In the genomic region with DNA sequence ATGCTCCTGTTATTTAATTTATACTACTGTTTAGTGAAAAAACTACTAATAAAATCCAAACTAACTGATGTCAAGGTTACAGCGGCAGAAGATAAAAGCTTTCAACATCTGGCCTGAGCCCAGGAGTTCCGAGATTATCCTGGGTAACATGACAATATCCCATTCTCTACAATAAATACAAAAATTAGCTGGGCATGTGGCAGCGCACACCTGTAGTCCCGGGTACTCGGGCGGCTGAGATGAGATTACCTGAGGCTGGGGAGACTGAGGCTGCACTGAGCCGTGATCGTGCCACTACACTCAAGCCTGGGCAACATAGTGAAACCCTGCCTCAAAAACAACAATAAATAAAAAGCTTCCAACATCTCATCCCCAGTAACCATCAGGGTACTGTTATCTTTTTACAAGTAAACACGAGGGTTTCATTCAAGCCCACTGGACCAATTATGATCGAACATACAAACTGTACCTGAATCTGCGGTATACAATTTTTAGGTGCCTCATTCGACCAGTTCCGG, we compare ENCODE assay signal across 9 cellular contexts. TPM values are rescaled to one million over a fixed set of nuclear protein-coding genes. Genes with fewer than 3 reads are reported as not detected.
A peak's percentile ranks its signal among the peaks of the same experiment; 100 is the strongest.
DNase-seq lines count a peak whose midpoint lies in the region; ATAC-seq and TF ChIP-seq lines count a peak whose summit lies in the region.
"Had no signal": no experiment of that assay in that cellular context is flagged by ENCODE, and none has a peak within 500 bp of the region (broad histone marks: within the 10 kb centered on the region; RNA-seq: fewer than 3 reads in every experiment).

No MANE protein-coding gene starts in this region.

- H3K4me3 ChIP-seq in AG04450 (ENCODE audit: low read depth, low read length) (peak overlapping the region; percentile 98), choroid plexus epithelial cell (ENCODE audit: low read depth, low read length) (peak overlapping the region; percentile 79)
- peak overlapping the region; percentile 88 for H3K4me3 ChIP-seq in naive thymus-derived CD4-positive, alpha-beta T cell (ENCODE audit: low read length)

- peaks cover 13% of the 10 kb centered on the region for H3K36me3 Mint-ChIP-seq in IgD-negative memory B cell
- peaks cover 16 to 57% (median 40%) of the 10 kb centered on the region in 5 donors for H3K36me3 Mint-ChIP-seq in naive thymus-derived CD4-positive, alpha-beta T cell

- ATAC-seq in naive thymus-derived CD4-positive, alpha-beta T cell = no peak
- ATAC-seq in GM21737 (IDR thresholded peaks at IDR 0.05; ENCODE audit: unreplicated experiment) (no peak), HG03045 (IDR thresholded peaks at IDR 0.05; ENCODE audit: unreplicated experiment) (no peak)

- POLR2A ChIA-PET in AG04450 (lab: Yijun Ruan, JAX) = interaction anchor here (1.5 kb wide), 1 partner anchor 10 kb away, joined by 5 read pairs; no protein-coding TSS in a partner anchor
- POLR2A ChIA-PET in naive thymus-derived CD4-positive, alpha-beta T cell (lab: Charles Lee) = interaction anchor here (0.7 to 1.8 kb wide), 5 partner anchors 9 to 107 kb away, joined by 3 to 11 read pairs (median 3); partner anchors contain the start of gene TTC33

- peaks cover 31 to 47% (median 36%) of the 10 kb centered on the region in 3 experiments for H3K36me3 ChIP-seq in naive thymus-derived CD4-positive, alpha-beta T cell (ENCODE audit: control insufficient read depth in 2 of 3, insufficient read depth in 3 of 3, low read length in 3 of 3)

- DNase-seq in AG04450 (ENCODE audit: low read depth, low spot score) (no peak), choroid plexus epithelial cell (ENCODE audit: low read depth) (no peak), H4 (ENCODE audit: low spot score) (no peak)
- DNase-seq in naive thymus-derived CD4-positive, alpha-beta T cell = no peak
- no peak for DNase-seq in stimulated activated CD4-positive, alpha-beta T cell treated with anti-CD3 and anti-CD28 coated beads, Interleukin-12 subunit alpha, Interleukin-12 subunit beta, amount 100 ng/mL, for 4 hours
- DNase-seq: NK-92 treated with Interleukin-12 subunit alpha and Interleukin-12 subunit beta, amount 100 ng/mL, for 24 hours had no signal

- peak overlapping the region; percentile 90 to 100 (median 98) for H3K4me3 Mint-ChIP-seq in IgD-negative memory B cell
- H3K4me3 Mint-ChIP-seq in naive thymus-derived CD4-positive, alpha-beta T cell = peak overlapping the region; percentile 93 to 99 (median 98)

- intact Hi-C loops in naive thymus-derived CD4-positive, alpha-beta T cell (cut with micrococcal nuclease) = loop anchor here (2.0 to 10.0 kb wide), 4 partner anchors 45 to 1759 kb away; partner anchors contain the start of genes RICTOR (in 1 of the 2) and RIMOC1 (in 1 of the 2)

- no peaks in the 10 kb centered on the region for H3K27me3 ChIP-seq in AG04450 (ENCODE audit: control insufficient read depth, insufficient read depth, low read length)
- no peaks in the 10 kb centered on the region for H3K27me3 ChIP-seq in naive thymus-derived CD4-positive, alpha-beta T cell (ENCODE audit: control insufficient read depth in 2 of 2, insufficient read depth in 2 of 2, low read length in 2 of 2)

- TF ChIP-seq CTCF in AG04450 (IDR thresholded peaks at IDR 0.05; ENCODE audit: low read depth, low read length) = no peak
- TF ChIP-seq CTCF in choroid plexus epithelial cell (conservative IDR thresholded peaks at IDR 0.05; ENCODE audit: low read depth, low read length) = no peak

- H3K4me1 Mint-ChIP-seq in IgD-negative memory B cell = peaks cover 33 to 48% (median 43%) of the 10 kb centered on the region in 3 donors
- peaks cover 22 to 65% (median 52%) of the 10 kb centered on the region in 7 donors for H3K4me1 Mint-ChIP-seq in naive thymus-derived CD4-positive, alpha-beta T cell

- CTCF ChIA-PET in AG04450 (lab: Charles Lee) = interaction anchor here (1.0 to 1.6 kb wide), 2 partner anchors 35 kb away, joined by 5 read pairs; partner anchors contain the start of gene PRKAA1
- CTCF ChIA-PET in naive thymus-derived CD4-positive, alpha-beta T cell (lab: Charles Lee) = interaction anchor here (0.8 kb wide), 1 partner anchor 9 kb away, joined by 3 read pairs; no protein-coding TSS in a partner anchor

- H3K27ac Mint-ChIP-seq in IgD-negative memory B cell = peak overlapping the region; percentile 82 to 98 (median 97)
- peak overlapping the region; percentile 97 to 100 (median 99) for H3K27ac Mint-ChIP-seq in naive thymus-derived CD4-positive, alpha-beta T cell

- peaks cover 0 to 2% (median 0%) of the 10 kb centered on the region in 3 donors for H3K9me3 Mint-ChIP-seq in IgD-negative memory B cell
- peaks cover 0 to 4% (median 0%) of the 10 kb centered on the region in 11 donors for H3K9me3 Mint-ChIP-seq in naive thymus-derived CD4-positive, alpha-beta T cell

- H3K27me3 Mint-ChIP-seq in IgD-negative memory B cell = no peaks in the 10 kb centered on the region
- H3K27me3 Mint-ChIP-seq in naive thymus-derived CD4-positive, alpha-beta T cell = no peaks in the 10 kb centered on the region

- H3K9me3 ChIP-seq in AG04450 (ENCODE audit: control insufficient read depth, insufficient read depth, low read length) = no peaks in the 10 kb centered on the region; the same call in 1 of the 2 replicates
- H3K9me3 ChIP-seq in naive thymus-derived CD4-positive, alpha-beta T cell (ENCODE audit: control insufficient read depth in 2 of 3, low read length in 3 of 3) = no peaks in the 10 kb centered on the region

- peaks cover 11 to 23% of the 10 kb centered on the region in 2 donors for H3K4me1 ChIP-seq in naive thymus-derived CD4-positive, alpha-beta T cell (ENCODE audit: control insufficient read depth in 2 of 2, insufficient read depth in 2 of 2, low read length in 2 of 2)

- H3K27ac ChIP-seq in AG04450 (ENCODE audit: low read depth, low read length) = no peak overlapping the region
- peak overlapping the region; percentile 92 for H3K27ac ChIP-seq in naive thymus-derived CD4-positive, alpha-beta T cell (ENCODE audit: low read depth, low read length)

RNA-seq across cellular contexts. Expression of gene RPL37, which starts 1.3 kb away (rescaled TPM):
- polyA plus RNA-seq in AG04450 (2011; rRNA removed) (4,632 and 5,076 TPM in 2 replicates), IgD-negative memory B cell (2,785 TPM)
- 759 and 826 TPM in 2 replicates for polyA minus RNA-seq in AG04450 (2011; rRNA and poly(A)+ RNA removed)
- 1,000 to 10,000 TPM; 1,642 to 2,808 (median 2,710) TPM for total RNA-seq in naive thymus-derived CD4-positive, alpha-beta T cell
- polyA plus RNA-seq in naive thymus-derived CD4-positive, alpha-beta T cell = 1,000 to 10,000 TPM; 1,657 to 2,827 TPM
- total RNA-seq in H4 (2014; rRNA removed; shearing (Covaris generic)) = 104 and 179 TPM in 2 replicates

RNA-seq across cellular contexts. Expression of gene CARD6, which starts 7.4 kb away (rescaled TPM):
- polyA plus RNA-seq in AG04450 (2011; rRNA removed) = 3.2 and 4.2 TPM in 2 replicates
- 4.0 and 5.0 TPM in 2 replicates for polyA minus RNA-seq in AG04450 (2011; rRNA and poly(A)+ RNA removed)
- 0.93 TPM for polyA plus RNA-seq in IgD-negative memory B cell
- 1 to 10 TPM; 1.2 to 5.3 (median 2.9) TPM for total RNA-seq in naive thymus-derived CD4-positive, alpha-beta T cell
- polyA plus RNA-seq in naive thymus-derived CD4-positive, alpha-beta T cell = 1 to 10 TPM; 2.3 to 3.2 TPM
- total RNA-seq in H4 (2014; rRNA removed; shearing (Covaris generic)) = 7.2 and 8.3 TPM in 2 replicates

RNA-seq across cellular contexts. Expression of gene PRKAA1, which starts 35.6 kb away (rescaled TPM):
- polyA plus RNA-seq in AG04450 (2011; rRNA removed) = 79.1 and 107 TPM in 2 replicates
- polyA minus RNA-seq in AG04450 (2011; rRNA and poly(A)+ RNA removed) = 59.5 and 75.8 TPM in 2 replicates
- 35.7 TPM for polyA plus RNA-seq in IgD-negative memory B cell
- 100 to 1,000 TPM in 1 of 5 experiments, 10 to 100 TPM in 4; 65.5 to 103 (median 98.1) TPM for total RNA-seq in naive thymus-derived CD4-positive, alpha-beta T cell
- polyA plus RNA-seq in naive thymus-derived CD4-positive, alpha-beta T cell = 10 to 100 TPM; 38.3 to 49.2 TPM
- total RNA-seq in H4 (2014; rRNA removed; shearing (Covaris generic)) = 47.1 and 75.6 TPM in 2 replicates
